In genomic region chr5:159031513-159031912, GRCh38 we compare ENCODE assay signal across 12 cellular contexts.
DNase-seq lines count a peak whose midpoint lies in the region; ATAC-seq and TF ChIP-seq lines count a peak whose summit lies in the region.
"Had no signal": no experiment of that assay in that cellular context is flagged by ENCODE, and none has a peak within 500 bp of the region (broad histone marks: within the 10 kb centered on the region; RNA-seq: fewer than 3 reads in every experiment).

No MANE protein-coding gene starts in this region.

- TF ChIP-seq POLR2A in prostate gland (IDR thresholded peaks at IDR 0.05) = no peak

- H3K27ac ChIP-seq in A673 (ENCODE audit: low read depth, low read length, poor library complexity, severe bottlenecking) (no peak overlapping the region), prostate gland (no peak overlapping the region)
- H3K27ac ChIP-seq: neutrophil, PC-9 had no signal

- H3K27ac Mint-ChIP-seq in immature natural killer cell = no peak overlapping the region
- H3K27ac Mint-ChIP-seq: effector memory CD8-positive, alpha-beta T cell had no signal

- POLR2A ChIA-PET in A673 (lab: Charles Lee; ENCODE audit: low non-redundant PET) = no interaction called here

- 60% methylated on average over 7 of the region's 7 CpGs for WGBS in prostate gland

- DNase-seq in A673 (ENCODE audit: low spot score) (peak; percentile 25), fibroblast of villous mesenchyme (ENCODE audit: low read depth) (peak; percentile 84), immature natural killer cell (no peak), mucosa of descending colon (no peak), D341Med (ENCODE audit: low spot score) (no peak), prostate gland (ENCODE audit: low spot score) (no peak)
- DNase-seq: effector memory CD8-positive, alpha-beta T cell; NCI-H187; PC-9 had no signal

- H3K27me3 Mint-ChIP-seq in immature natural killer cell (ENCODE audit: low read depth in 3 of 3) = peaks cover 0 to 7% (median 7%) of the 10 kb centered on the region in 3 donors

- H3K4me1 Mint-ChIP-seq in immature natural killer cell = no peaks in the 10 kb centered on the region

- H3K9me3 Mint-ChIP-seq in immature natural killer cell = peaks cover 0 to 5% (median under 1%) of the 10 kb centered on the region in 6 donors
- H3K9me3 Mint-ChIP-seq: effector memory CD8-positive, alpha-beta T cell had no signal

- H3K36me3 Mint-ChIP-seq in immature natural killer cell = no peaks in the 10 kb centered on the region

- no peak overlapping the region for H3K4me3 ChIP-seq in A673 (ENCODE audit: low read depth, low read length, poor library complexity, severe bottlenecking)
- no peak overlapping the region for H3K4me3 ChIP-seq in fibroblast of villous mesenchyme (ENCODE audit: low read depth, low read length)
- no peak overlapping the region for H3K4me3 ChIP-seq in mucosa of descending colon
- H3K4me3 ChIP-seq in prostate gland = no peak overlapping the region
- H3K4me3 ChIP-seq: PC-9 had no signal

- CTCF ChIA-PET in A673 (lab: Charles Lee) = no interaction called here

- no TSS peak for BruUV-seq in A673 (replicated peaks; lab: Mats Ljungman, UMichigan)

- TF ChIP-seq CTCF in A673 (conservative IDR thresholded peaks at IDR 0.05; ENCODE audit: low read depth, low read length) (no peak), fibroblast of villous mesenchyme (IDR thresholded peaks at IDR 0.05; ENCODE audit: insufficient read depth, low read depth, low read length) (no peak), mucosa of descending colon (IDR thresholded peaks at IDR 0.05) (no peak), prostate gland (IDR thresholded peaks at IDR 0.05) (no peak)

- H3K36me3 ChIP-seq in A673 (ENCODE audit: insufficient read depth, low read length, poor library complexity, severe bottlenecking) = no peaks in the 10 kb centered on the region
- no peaks in the 10 kb centered on the region for H3K36me3 ChIP-seq in mucosa of descending colon (ENCODE audit: low read depth)
- H3K36me3 ChIP-seq in prostate gland = no peaks in the 10 kb centered on the region
- H3K36me3 ChIP-seq: neutrophil had no signal

- no peaks in the 10 kb centered on the region for H3K9me3 ChIP-seq in A673 (ENCODE audit: low read depth, low read length, poor library complexity, severe bottlenecking)
- H3K9me3 ChIP-seq in mucosa of descending colon = no peaks in the 10 kb centered on the region
- H3K9me3 ChIP-seq in prostate gland = no peaks in the 10 kb centered on the region
- H3K9me3 ChIP-seq: neutrophil had no signal

- ATAC-seq in GM19395 (IDR thresholded peaks at IDR 0.05; ENCODE audit: unreplicated experiment) (peak; percentile 65), HG03520 (IDR thresholded peaks at IDR 0.05; ENCODE audit: unreplicated experiment) (peak; percentile 50), mucosa of descending colon (no peak)
- ATAC-seq: effector memory CD8-positive, alpha-beta T cell had no signal

- H3K4me1 ChIP-seq in A673 (ENCODE audit: insufficient read depth, low read length, poor library complexity, severe bottlenecking) = no peaks in the 10 kb centered on the region
- no peaks in the 10 kb centered on the region for H3K4me1 ChIP-seq in mucosa of descending colon (ENCODE audit: low read depth)
- no peaks in the 10 kb centered on the region for H3K4me1 ChIP-seq in prostate gland (replicated peaks)

- H3K27me3 ChIP-seq in A673 (replicated peaks; ENCODE audit: insufficient read depth, low read depth, low read length, poor library complexity) (no peaks in the 10 kb centered on the region), prostate gland (replicated peaks; ENCODE audit: insufficient read depth) (no peaks in the 10 kb centered on the region)
- H3K27me3 ChIP-seq: neutrophil had no signal

- intact Hi-C loops in A673 (cut with micrococcal nuclease; ENCODE audit: unreplicated experiment) (no loop called here), mucosa of descending colon (cut with DNase I, micrococcal nuclease) (no loop called here), prostate gland (cut with DNase I) (no loop called here)

- no peak overlapping the region for H3K4me3 Mint-ChIP-seq in immature natural killer cell
- H3K4me3 Mint-ChIP-seq: effector memory CD8-positive, alpha-beta T cell had no signal

Comparison
In these comparisons a context has a peak if more than half of its experiments do, and no peak if none do; other contexts are left out.
1. DNase-seq: peak in A673 (single experiment) and fibroblast of villous mesenchyme (single experiment); none in immature natural killer cell (0 of 3), mucosa of descending colon (0 of 3), D341Med (single experiment) and prostate gland (single experiment).